ENCODE assay signal across 9 cellular contexts in the genomic region with DNA sequence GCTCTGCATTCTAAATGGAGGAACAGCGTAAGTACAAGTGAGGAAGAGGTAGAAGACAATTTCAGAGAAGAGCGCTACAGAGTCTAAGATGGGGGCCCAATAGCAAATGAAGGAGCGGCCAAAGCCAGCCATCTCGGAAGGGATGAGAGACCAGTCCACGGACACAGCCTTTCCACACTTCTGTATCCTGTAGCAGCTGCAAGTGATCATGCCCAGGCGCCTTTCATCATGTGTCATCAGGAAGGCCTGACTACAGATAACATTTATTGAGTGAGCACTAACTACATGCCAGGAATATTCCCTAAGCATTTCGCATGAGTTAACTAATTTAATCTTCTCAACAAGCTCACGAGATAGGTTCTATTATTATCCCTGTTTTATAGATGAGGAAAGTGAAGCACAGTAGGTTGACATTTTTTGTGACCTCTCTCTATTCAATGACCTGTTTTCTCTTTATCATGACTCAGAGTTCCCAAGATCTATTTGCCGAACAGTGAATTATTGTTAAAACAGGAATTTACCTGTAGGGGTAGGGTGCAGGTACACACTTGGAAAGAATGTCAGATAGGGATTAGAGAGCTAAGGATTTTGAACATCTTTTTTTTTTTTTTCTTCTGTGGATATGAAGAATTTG.
"Had no signal": no experiment of that assay in that cellular context is flagged by ENCODE, and none has a peak within 500 bp of the region (broad histone marks: within the 10 kb centered on the region; RNA-seq: fewer than 3 reads in every experiment).

No MANE protein-coding gene starts in this region.

- H3K27me3 ChIP-seq: left lung, ovary had no signal

- H3K4me1 ChIP-seq: left lung had no signal

- DNase-seq: activated naive CD4-positive, alpha-beta T cell treated with anti-CD3 and anti-CD28 coated beads, Interleukin-2, amount 50 U/mL, for 16 hours; activated T-cell treated with anti-CD3 and anti-CD28 coated beads, Interleukin-2, amount 50 U/mL, for 1 hour; amniotic stem cell; cerebellar nuclear complex; islet precursor cell; ovary had no signal

- H3K9me3 ChIP-seq: left lung had no signal

- ATAC-seq: activated CD4-positive, CD25-positive, alpha-beta regulatory T cell treated with anti-CD3 and anti-CD28 coated beads, Interleukin-2, amount 50 U/mL, for 24 hours; left lung had no signal

- H3K36me3 ChIP-seq: left lung, ovary had no signal

- H3K27ac ChIP-seq: left lung, ovary, skin epidermis had no signal

- H3K4me3 ChIP-seq: left lung, ovary, skin epidermis had no signal
